Comparison of ENCODE assay signal across 9 cellular contexts in genomic region chr4:99847362-99847976, GRCh38. TPM values are rescaled to one million over a fixed set of nuclear protein-coding genes. Genes with fewer than 3 reads are reported as not detected.
DNase-seq lines count a peak whose midpoint lies in the region; ATAC-seq and TF ChIP-seq lines count a peak whose summit lies in the region.
"Had no signal": no experiment of that assay in that cellular context is flagged by ENCODE, and none has a peak within 500 bp of the region (broad histone marks: within the 10 kb centered on the region; RNA-seq: fewer than 3 reads in every experiment).

No MANE protein-coding gene starts in this region.

- H3K27ac ChIP-seq in SK-N-SH (ENCODE audit: low read depth in 2 of 2, low read length in 1 of 2) = no peak overlapping the region; a peak in 1 of 4 replicates
- H3K27ac ChIP-seq: C4-2B had no signal

- H3K4me2 ChIP-seq in SK-N-SH = no peak overlapping the region

- no peak overlapping the region for H3K9ac ChIP-seq in SK-N-SH

- no peak for TF ChIP-seq EP300 in SK-N-SH (IDR thresholded peaks at IDR 0.05; ENCODE audit: borderline replicate concordance in 1 of 2, low read depth in 1 of 2, low read length in 1 of 2)

- H3K9me2 ChIP-seq in SK-N-SH = no peaks in the 10 kb centered on the region

- no peak overlapping the region for H2AFZ ChIP-seq in SK-N-SH (ENCODE audit: low read depth)

- intact Hi-C loops in lower leg skin (cut with DNase I; ENCODE audit: low total_unique reads) = no loop called here

- H3K79me2 ChIP-seq in SK-N-SH (ENCODE audit: insufficient read depth) = no peaks in the 10 kb centered on the region

- peaks cover 0 to 15% of the 10 kb centered on the region in 2 experiments; a peak in 2 of 4 replicates for H3K4me1 ChIP-seq in SK-N-SH (ENCODE audit: control insufficient read depth in 1 of 2, insufficient read depth in 2 of 2, low read depth in 1 of 2, low read length in 1 of 2)

- POLR2A ChIA-PET in SK-N-SH (lab: Yijun Ruan, JAX) = no interaction called here

- H3K36me3 ChIP-seq in SK-N-SH (replicated peaks in 1 of 2; ENCODE audit: control insufficient read depth in 1 of 2, insufficient read depth in 2 of 2, low read length in 1 of 2) = no peaks in the 10 kb centered on the region

- CTCF ChIA-PET in SK-N-SH (lab: Yijun Ruan, JAX) = interaction anchor here (0.7 to 2.3 kb wide), 4 partner anchors 37 to 1089 kb away, joined by 3 to 5 read pairs (median 3); no protein-coding TSS in a partner anchor

- no peak for TF ChIP-seq RAD21 in SK-N-SH (IDR thresholded peaks at IDR 0.05; ENCODE audit: low read length)

- WGBS in SK-N-SH (ENCODE audit: low lambda C conversion rate) = 80% methylated on average over 10 of the region's 10 CpGs
- WGBS in lower leg skin, 2 donors = 77 to 85% methylated on average over 10 of the region's 10 CpGs

- DNase-seq in stimulated activated CD4-positive, alpha-beta T cell treated with anti-CD3 and anti-CD28 coated beads, Interleukin-4, amount 100 ng/mL, for 24 hours = peak; percentile 46
- no peak for DNase-seq in stimulated activated CD4-positive, alpha-beta T cell treated with anti-CD3 and anti-CD28 coated beads, Interleukin-4, amount 100 ng/mL, for 1 hour
- peak; percentile 70 for DNase-seq in SKM-1 treated with dmso at 0.1 percent for 144 hours (lab: John Stamatoyannopoulos, UW; ENCODE audit: unreplicated experiment)
- DNase-seq in epidermal melanocyte (ENCODE audit: insufficient read length, low spot score) = no peak
- no peak for DNase-seq in SK-N-SH
- no peak for DNase-seq in lower leg skin (ENCODE audit: low spot score in 2 of 2)
- DNase-seq in Ammon's horn (ENCODE audit: low spot score) = no peak

- TF ChIP-seq POLR2A in lower leg skin (IDR thresholded peaks at IDR 0.05) = no peak

- no peaks in the 10 kb centered on the region for H4K20me1 ChIP-seq in SK-N-SH (ENCODE audit: insufficient read depth)

- no peak overlapping the region for H3K4me3 ChIP-seq in SK-N-SH (ENCODE audit: low read depth in 2 of 2, low read length in 1 of 2)
- no peak overlapping the region for H3K4me3 ChIP-seq in lower leg skin (ENCODE audit: low read depth, poor library complexity, severe bottlenecking)

- H3K9me3 ChIP-seq in SK-N-SH = no peaks in the 10 kb centered on the region

- TF ChIP-seq CTCF in SK-N-SH (IDR thresholded peaks at IDR 0.05) (no peak), lower leg skin (IDR thresholded peaks at IDR 0.05) (no peak)

- no peaks in the 10 kb centered on the region for H3K27me3 ChIP-seq in SK-N-SH (ENCODE audit: insufficient read depth)

- H3F3A ChIP-seq in SK-N-SH (replicated peaks; ENCODE audit: insufficient read depth) = no peaks in the 10 kb centered on the region

- ATAC-seq in HG03039 (IDR thresholded peaks at IDR 0.05; ENCODE audit: unreplicated experiment) = peak; percentile 66

TF ChIP-seq in SK-N-SH, 30 proteins besides CTCF, POLR2A, EP300 and RAD21:
- no peak for TF ChIP-seq YY1 (IDR thresholded peaks at IDR 0.05; ENCODE audit: low read depth)
- TF ChIP-seq NRF1 (IDR thresholded peaks at IDR 0.05; ENCODE audit: low read depth, low read length) = no peak
- no peak for TF ChIP-seq CHD2 (IDR thresholded peaks at IDR 0.05; ENCODE audit: low read length, partially characterized antibody)
- TF ChIP-seq ELF1 (IDR thresholded peaks at IDR 0.05) = no peak
- TF ChIP-seq, protein P1, sequence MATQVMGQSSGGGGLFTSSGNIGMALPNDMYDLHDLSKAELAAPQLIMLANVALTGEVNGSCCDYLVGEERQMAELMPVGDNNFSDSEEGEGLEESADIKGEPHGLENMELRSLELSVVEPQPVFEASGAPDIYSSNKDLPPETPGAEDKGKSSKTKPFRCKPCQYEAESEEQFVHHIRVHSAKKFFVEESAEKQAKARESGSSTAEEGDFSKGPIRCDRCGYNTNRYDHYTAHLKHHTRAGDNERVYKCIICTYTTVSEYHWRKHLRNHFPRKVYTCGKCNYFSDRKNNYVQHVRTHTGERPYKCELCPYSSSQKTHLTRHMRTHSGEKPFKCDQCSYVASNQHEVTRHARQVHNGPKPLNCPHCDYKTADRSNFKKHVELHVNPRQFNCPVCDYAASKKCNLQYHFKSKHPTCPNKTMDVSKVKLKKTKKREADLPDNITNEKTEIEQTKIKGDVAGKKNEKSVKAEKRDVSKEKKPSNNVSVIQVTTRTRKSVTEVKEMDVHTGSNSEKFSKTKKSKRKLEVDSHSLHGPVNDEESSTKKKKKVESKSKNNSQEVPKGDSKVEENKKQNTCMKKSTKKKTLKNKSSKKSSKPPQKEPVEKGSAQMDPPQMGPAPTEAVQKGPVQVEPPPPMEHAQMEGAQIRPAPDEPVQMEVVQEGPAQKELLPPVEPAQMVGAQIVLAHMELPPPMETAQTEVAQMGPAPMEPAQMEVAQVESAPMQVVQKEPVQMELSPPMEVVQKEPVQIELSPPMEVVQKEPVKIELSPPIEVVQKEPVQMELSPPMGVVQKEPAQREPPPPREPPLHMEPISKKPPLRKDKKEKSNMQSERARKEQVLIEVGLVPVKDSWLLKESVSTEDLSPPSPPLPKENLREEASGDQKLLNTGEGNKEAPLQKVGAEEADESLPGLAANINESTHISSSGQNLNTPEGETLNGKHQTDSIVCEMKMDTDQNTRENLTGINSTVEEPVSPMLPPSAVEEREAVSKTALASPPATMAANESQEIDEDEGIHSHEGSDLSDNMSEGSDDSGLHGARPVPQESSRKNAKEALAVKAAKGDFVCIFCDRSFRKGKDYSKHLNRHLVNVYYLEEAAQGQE (IDR thresholded peaks at IDR 0.05; ENCODE audit: low read depth, low read length) = no peak
- no peak for TF ChIP-seq POLR2AphosphoS5 (IDR thresholded peaks at IDR 0.05; ENCODE audit: low read depth, low read length)
- no peak for TF ChIP-seq TAF1 (IDR thresholded peaks at IDR 0.05; ENCODE audit: borderline replicate concordance, low read depth, low read length)
- no peak for TF ChIP-seq FOSL2 (IDR thresholded peaks at IDR 0.05; ENCODE audit: borderline replicate concordance, low read depth)
- TF ChIP-seq, protein P2, sequence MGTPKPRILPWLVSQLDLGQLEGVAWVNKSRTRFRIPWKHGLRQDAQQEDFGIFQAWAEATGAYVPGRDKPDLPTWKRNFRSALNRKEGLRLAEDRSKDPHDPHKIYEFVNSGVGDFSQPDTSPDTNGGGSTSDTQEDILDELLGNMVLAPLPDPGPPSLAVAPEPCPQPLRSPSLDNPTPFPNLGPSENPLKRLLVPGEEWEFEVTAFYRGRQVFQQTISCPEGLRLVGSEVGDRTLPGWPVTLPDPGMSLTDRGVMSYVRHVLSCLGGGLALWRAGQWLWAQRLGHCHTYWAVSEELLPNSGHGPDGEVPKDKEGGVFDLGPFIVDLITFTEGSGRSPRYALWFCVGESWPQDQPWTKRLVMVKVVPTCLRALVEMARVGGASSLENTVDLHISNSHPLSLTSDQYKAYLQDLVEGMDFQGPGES (IDR thresholded peaks at IDR 0.05; ENCODE audit: low read depth, low read length) = no peak
- TF ChIP-seq RFX5 (IDR thresholded peaks at IDR 0.05; ENCODE audit: low read length) = no peak
- TF ChIP-seq JUND (IDR thresholded peaks at IDR 0.05) = no peak
- no peak for TF ChIP-seq FOXM1 (IDR thresholded peaks at IDR 0.05; ENCODE audit: low read depth)
- no peak for TF ChIP-seq EZH2phosphoT487 (IDR thresholded peaks at IDR 0.05; ENCODE audit: borderline replicate concordance, low read depth)
- TF ChIP-seq NFIC (IDR thresholded peaks at IDR 0.05; ENCODE audit: borderline replicate concordance) = no peak
- no peak for TF ChIP-seq MEF2A (IDR thresholded peaks at IDR 0.05; ENCODE audit: borderline replicate concordance, low read depth)
- TF ChIP-seq, protein P3, sequence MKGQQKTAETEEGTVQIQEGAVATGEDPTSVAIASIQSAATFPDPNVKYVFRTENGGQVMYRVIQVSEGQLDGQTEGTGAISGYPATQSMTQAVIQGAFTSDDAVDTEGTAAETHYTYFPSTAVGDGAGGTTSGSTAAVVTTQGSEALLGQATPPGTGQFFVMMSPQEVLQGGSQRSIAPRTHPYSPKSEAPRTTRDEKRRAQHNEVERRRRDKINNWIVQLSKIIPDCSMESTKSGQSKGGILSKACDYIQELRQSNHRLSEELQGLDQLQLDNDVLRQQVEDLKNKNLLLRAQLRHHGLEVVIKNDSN (IDR thresholded peaks at IDR 0.05; ENCODE audit: borderline replicate concordance, low read depth) = no peak

RNA-seq across cellular contexts. Expression of gene DAPP1, which starts 30.8 kb away (rescaled TPM):
- polyA plus RNA-seq in SK-N-SH (2012; rRNA removed) = not detected in 2 replicates
- not detected in 2 replicates for polyA plus RNA-seq in SK-N-SH (2012; cell fraction: cytosol; rRNA removed)
- not detected in 2 replicates for polyA plus RNA-seq in SK-N-SH (2012; cell fraction: nucleus; rRNA removed)
- 10 to 100 TPM; 24.5 to 37.7 (median 34.2) TPM for total RNA-seq in lower leg skin

RNA-seq across cellular contexts. Expression of gene LAMTOR3, which starts 46.8 kb away (rescaled TPM):
- polyA plus RNA-seq in SK-N-SH (2012; rRNA removed) = 20.8 and 29.7 TPM in 2 replicates
- 39.7 and 57.5 TPM in 2 replicates for polyA plus RNA-seq in SK-N-SH (2012; cell fraction: cytosol; rRNA removed)
- 5.7 and 14.4 TPM in 2 replicates for polyA plus RNA-seq in SK-N-SH (2012; cell fraction: nucleus; rRNA removed)
- total RNA-seq in lower leg skin = 10 to 100 TPM; 33.6 to 51.2 (median 41.2) TPM

Comparison
In these comparisons a context has a peak if more than half of its experiments do, and no peak if none do; other contexts are left out.
1. DNase-seq: peak in stimulated activated CD4-positive, alpha-beta T cell treated with anti-CD3 and anti-CD28 coated beads, Interleukin-4, amount 100 ng/mL, for 24 hours (single experiment) and SKM-1 treated with dmso at 0.1 percent for 144 hours (single experiment); none in stimulated activated CD4-positive, alpha-beta T cell treated with anti-CD3 and anti-CD28 coated beads, Interleukin-4, amount 100 ng/mL, for 1 hour (single experiment), epidermal melanocyte (single experiment), SK-N-SH (single experiment), lower leg skin (0 of 2) and Ammon's horn (single experiment).